ENCODE assay signal across 1 cellular context in the genomic region with DNA sequence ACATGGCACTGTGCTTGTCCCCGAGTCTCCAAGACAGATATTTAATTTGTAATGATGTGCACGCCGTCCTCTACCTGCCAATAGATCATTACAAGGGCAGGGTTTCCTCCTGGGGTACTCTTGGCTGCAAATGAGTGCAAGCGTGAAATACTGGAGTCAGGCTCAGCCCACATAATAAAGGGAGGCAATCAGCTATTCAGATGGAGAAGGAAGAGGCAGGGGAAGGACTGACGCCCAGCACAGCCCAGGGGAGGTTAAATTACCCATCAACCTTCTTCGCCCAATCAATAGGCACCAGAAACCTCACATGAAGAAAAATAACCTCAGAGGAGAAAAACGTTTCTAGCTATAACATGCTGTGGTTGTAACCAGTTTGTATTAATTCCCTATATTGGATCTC.
TF ChIP-seq lines count a peak whose summit lies in the region.

No MANE protein-coding gene starts in this region.

TF ChIP-seq in WTC11, 78 proteins besides CTCF, POLR2A, EP300 and RAD21 (continued from another document):
- TF ChIP-seq, protein P1, sequence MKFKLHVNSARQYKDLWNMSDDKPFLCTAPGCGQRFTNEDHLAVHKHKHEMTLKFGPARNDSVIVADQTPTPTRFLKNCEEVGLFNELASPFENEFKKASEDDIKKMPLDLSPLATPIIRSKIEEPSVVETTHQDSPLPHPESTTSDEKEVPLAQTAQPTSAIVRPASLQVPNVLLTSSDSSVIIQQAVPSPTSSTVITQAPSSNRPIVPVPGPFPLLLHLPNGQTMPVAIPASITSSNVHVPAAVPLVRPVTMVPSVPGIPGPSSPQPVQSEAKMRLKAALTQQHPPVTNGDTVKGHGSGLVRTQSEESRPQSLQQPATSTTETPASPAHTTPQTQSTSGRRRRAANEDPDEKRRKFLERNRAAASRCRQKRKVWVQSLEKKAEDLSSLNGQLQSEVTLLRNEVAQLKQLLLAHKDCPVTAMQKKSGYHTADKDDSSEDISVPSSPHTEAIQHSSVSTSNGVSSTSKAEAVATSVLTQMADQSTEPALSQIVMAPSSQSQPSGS (CRISPR knock-in tag; IDR thresholded peaks at IDR 0.05; ENCODE audit: borderline replicate concordance, low read depth): no peak
- TF ChIP-seq NFYB (CRISPR knock-in tag; conservative IDR thresholded peaks at IDR 0.05; ENCODE audit: low read depth) (no peak), NR3C1 (CRISPR knock-in tag; conservative IDR thresholded peaks at IDR 0.05; ENCODE audit: low read depth) (no peak), IRF2 (CRISPR knock-in tag; IDR thresholded peaks at IDR 0.05; ENCODE audit: borderline replicate concordance, low read depth) (no peak), EMX1 (CRISPR knock-in tag; IDR thresholded peaks at IDR 0.05) (no peak), SMAD4 (CRISPR knock-in tag; IDR thresholded peaks at IDR 0.05) (no peak), ZNF219 (CRISPR knock-in tag; IDR thresholded peaks at IDR 0.05; ENCODE audit: borderline replicate concordance) (no peak), JUN (CRISPR knock-in tag; IDR thresholded peaks at IDR 0.05) (no peak)
- TF ChIP-seq, protein P2, sequence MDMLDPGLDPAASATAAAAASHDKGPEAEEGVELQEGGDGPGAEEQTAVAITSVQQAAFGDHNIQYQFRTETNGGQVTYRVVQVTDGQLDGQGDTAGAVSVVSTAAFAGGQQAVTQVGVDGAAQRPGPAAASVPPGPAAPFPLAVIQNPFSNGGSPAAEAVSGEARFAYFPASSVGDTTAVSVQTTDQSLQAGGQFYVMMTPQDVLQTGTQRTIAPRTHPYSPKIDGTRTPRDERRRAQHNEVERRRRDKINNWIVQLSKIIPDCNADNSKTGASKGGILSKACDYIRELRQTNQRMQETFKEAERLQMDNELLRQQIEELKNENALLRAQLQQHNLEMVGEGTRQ (CRISPR knock-in tag; IDR thresholded peaks at IDR 0.05): no peak
- TF ChIP-seq, protein P3, sequence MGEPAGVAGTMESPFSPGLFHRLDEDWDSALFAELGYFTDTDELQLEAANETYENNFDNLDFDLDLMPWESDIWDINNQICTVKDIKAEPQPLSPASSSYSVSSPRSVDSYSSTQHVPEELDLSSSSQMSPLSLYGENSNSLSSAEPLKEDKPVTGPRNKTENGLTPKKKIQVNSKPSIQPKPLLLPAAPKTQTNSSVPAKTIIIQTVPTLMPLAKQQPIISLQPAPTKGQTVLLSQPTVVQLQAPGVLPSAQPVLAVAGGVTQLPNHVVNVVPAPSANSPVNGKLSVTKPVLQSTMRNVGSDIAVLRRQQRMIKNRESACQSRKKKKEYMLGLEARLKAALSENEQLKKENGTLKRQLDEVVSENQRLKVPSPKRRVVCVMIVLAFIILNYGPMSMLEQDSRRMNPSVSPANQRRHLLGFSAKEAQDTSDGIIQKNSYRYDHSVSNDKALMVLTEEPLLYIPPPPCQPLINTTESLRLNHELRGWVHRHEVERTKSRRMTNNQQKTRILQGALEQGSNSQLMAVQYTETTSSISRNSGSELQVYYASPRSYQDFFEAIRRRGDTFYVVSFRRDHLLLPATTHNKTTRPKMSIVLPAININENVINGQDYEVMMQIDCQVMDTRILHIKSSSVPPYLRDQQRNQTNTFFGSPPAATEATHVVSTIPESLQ (CRISPR knock-in tag; IDR thresholded peaks at IDR 0.05): no peak
TF ChIP-seq in WTC11: peak in this region for 0.
